ENCODE assay signal across 1 cellular context in genomic region chr2:219032051-219032745, GRCh38.
TF ChIP-seq lines count a peak whose summit lies in the region.

No MANE protein-coding gene starts in this region.

TF ChIP-seq in HepG2, 621 proteins besides CTCF, POLR2A, EP300 and RAD21:
- TF ChIP-seq ZNF232 (CRISPR knock-in tag; IDR thresholded peaks at IDR 0.05; ENCODE audit: borderline replicate concordance): no peak
- no peak for TF ChIP-seq PHF21A (CRISPR knock-in tag; IDR thresholded peaks at IDR 0.05)
- no peak for TF ChIP-seq SOX6 (IDR thresholded peaks at IDR 0.05)
- TF ChIP-seq SOX6 (CRISPR knock-in tag; IDR thresholded peaks at IDR 0.05): no peak
- no peak for TF ChIP-seq SALL1 (CRISPR knock-in tag; IDR thresholded peaks at IDR 0.05)
- TF ChIP-seq KLF13 (CRISPR knock-in tag; IDR thresholded peaks at IDR 0.05): no peak
- peak; percentile 63; the same call in 1 of the 2 replicates for TF ChIP-seq ZNF263 (CRISPR knock-in tag; IDR thresholded peaks at IDR 0.05)
- no peak for TF ChIP-seq PBX2 (CRISPR knock-in tag; IDR thresholded peaks at IDR 0.05)
- TF ChIP-seq ZBTB8A (CRISPR knock-in tag; IDR thresholded peaks at IDR 0.05; ENCODE audit: borderline replicate concordance, low read depth): no peak
TF ChIP-seq in HepG2: peak in this region for 1.
